Comparison of ENCODE assay signal across 19 cellular contexts in the genomic region with DNA sequence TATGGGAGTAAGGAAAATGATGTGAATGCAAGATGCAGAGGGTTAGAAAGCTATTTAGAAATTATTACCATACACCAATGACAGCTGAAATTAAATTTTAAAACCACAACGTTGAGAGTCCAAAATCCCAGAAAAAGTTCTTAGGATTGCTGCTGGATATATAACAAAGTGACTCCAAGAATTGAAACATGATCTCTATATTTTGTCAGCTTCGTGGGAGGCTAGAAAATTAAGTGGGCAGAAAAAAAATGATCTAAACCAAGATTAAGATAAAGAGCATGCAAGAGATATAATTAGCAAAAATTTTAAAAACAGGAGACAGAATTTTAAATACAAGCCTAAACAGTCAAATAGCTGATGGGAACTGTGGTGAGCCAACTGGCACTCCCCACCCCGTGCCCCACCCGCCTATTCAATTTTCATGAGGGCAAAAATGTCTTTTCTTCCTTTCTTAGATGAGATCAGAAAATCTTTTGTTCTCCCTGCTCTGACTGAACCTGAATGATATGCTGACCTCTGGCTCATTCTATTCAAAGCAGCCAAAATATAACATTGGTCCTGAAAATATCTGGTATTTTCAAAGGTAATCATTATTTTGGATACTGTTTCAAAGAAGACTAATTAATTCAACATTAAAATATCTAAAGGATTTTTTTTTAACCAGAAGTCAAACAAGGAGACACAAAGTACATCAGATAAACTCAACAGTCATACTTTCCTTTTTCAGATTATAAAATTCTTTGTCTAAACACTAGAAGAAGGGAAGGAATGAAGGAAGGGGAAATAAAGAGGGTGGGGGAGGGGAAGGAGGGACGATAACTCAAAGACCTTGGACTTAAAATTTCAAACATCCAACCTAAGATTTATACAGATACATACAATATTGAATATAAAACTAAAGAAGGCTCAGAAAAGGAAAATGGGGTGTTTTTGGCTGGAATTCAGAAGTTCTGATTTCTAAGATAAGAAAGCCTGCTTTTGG. TPM values are rescaled to one million over a fixed set of nuclear protein-coding genes. Genes with fewer than 3 reads are reported as not detected.
DNase-seq lines count a peak whose midpoint lies in the region; ATAC-seq and TF ChIP-seq lines count a peak whose summit lies in the region.
"Had no signal": no experiment of that assay in that cellular context is flagged by ENCODE, and none has a peak within 500 bp of the region (broad histone marks: within the 10 kb centered on the region; RNA-seq: fewer than 3 reads in every experiment).

No MANE protein-coding gene starts in this region.

- no peak overlapping the region for H2BK5ac ChIP-seq in mesendoderm (ENCODE audit: low read length)

- intact Hi-C loops in heart left ventricle (cut with DNase I) (loop anchor here in 1 of 10 donors (10.0 kb wide), 1 partner anchor 339 kb away; no protein-coding TSS in a partner anchor), upper lobe of right lung (cut with DNase I) (no loop called here)

- H3K23ac ChIP-seq in mesendoderm (ENCODE audit: low read length), result no peak overlapping the region

- H3K9ac ChIP-seq in mesendoderm (ENCODE audit: low read length), result no peak overlapping the region

- no peak overlapping the region for H4K5ac ChIP-seq in mesendoderm (ENCODE audit: low read length)

- peaks cover 5% of the 10 kb centered on the region for H3K79me1 ChIP-seq in mesendoderm (ENCODE audit: low read length)

- H3K27me3 ChIP-seq in heart left ventricle, result no peaks in the 10 kb centered on the region
- H3K27me3 ChIP-seq in right atrium auricular region, result no peaks in the 10 kb centered on the region
- H3K27me3 ChIP-seq in muscle layer of duodenum (ENCODE audit: low read depth, low read length), result no peaks in the 10 kb centered on the region
- H3K27me3 ChIP-seq in upper lobe of right lung, result no peaks in the 10 kb centered on the region
- H3K27me3 ChIP-seq in mesendoderm (ENCODE audit: insufficient read depth, low read length, poor library complexity), result no peaks in the 10 kb centered on the region

- H3K27ac ChIP-seq in heart left ventricle (peak overlapping the region in 8 of 12 donors; percentile 0 to 47 (median 20)), right atrium auricular region (no peak overlapping the region), muscle layer of duodenum (ENCODE audit: low read length) (peak overlapping the region; percentile 45), upper lobe of right lung (peak overlapping the region; percentile 24), mesendoderm (ENCODE audit: low read depth, low read length) (no peak overlapping the region)

- no peak overlapping the region for H2BK120ac ChIP-seq in mesendoderm (ENCODE audit: low read depth, low read length)

- peak overlapping the region; percentile 16 for H3K27ac Mint-ChIP-seq in central memory CD8-positive, alpha-beta T cell (ENCODE audit: low read depth)
- H3K27ac Mint-ChIP-seq: nephron progenitor cell; stimulated activated naive CD8-positive, alpha-beta T cell treated with anti-CD3 and anti-CD28 coated beads, Interleukin-15, amount 100 ng/mL, for 72 hours; T-helper 1 cell treated with Interleukin-12 subunit alpha and Interleukin-12 subunit beta and Interleukin-4 antibody, amounts not matched to agents 30 μg/mL and 1 μg/mL, for 36 hours had no signal

- H3K27me3 Mint-ChIP-seq in central memory CD8-positive, alpha-beta T cell, result no peaks in the 10 kb centered on the region
- H3K27me3 Mint-ChIP-seq: stimulated activated naive CD8-positive, alpha-beta T cell treated with anti-CD3 and anti-CD28 coated beads, Interleukin-15, amount 100 ng/mL, for 72 hours had no signal

- peaks cover 0 to 41% (median 21%) of the 10 kb centered on the region in 12 donors for H3K4me1 ChIP-seq in heart left ventricle
- H3K4me1 ChIP-seq in right atrium auricular region, result peaks cover 0 to 23% of the 10 kb centered on the region in 2 donors
- peaks cover 9 to 21% of the 10 kb centered on the region in 2 donors for H3K4me1 ChIP-seq in muscle layer of duodenum (ENCODE audit: control insufficient read depth in 1 of 2, insufficient read depth in 2 of 2, low read length in 2 of 2)
- peaks cover 42% of the 10 kb centered on the region for H3K4me1 ChIP-seq in upper lobe of right lung
- no peaks in the 10 kb centered on the region for H3K4me1 ChIP-seq in mesendoderm (ENCODE audit: control insufficient read depth, low read depth, low read length)

- H3K9me3 ChIP-seq in heart left ventricle (no peaks in the 10 kb centered on the region), right atrium auricular region (no peaks in the 10 kb centered on the region), muscle layer of duodenum (ENCODE audit: control insufficient read depth in 1 of 2, low read length in 2 of 2) (no peaks in the 10 kb centered on the region), upper lobe of right lung (no peaks in the 10 kb centered on the region)

- no peak for TF ChIP-seq POLR2A in heart left ventricle (IDR thresholded peaks at IDR 0.05)

- H3K4ac ChIP-seq in mesendoderm (ENCODE audit: low read depth, low read length), result no peak overlapping the region

- ATAC-seq in heart left ventricle, result peak in 2 of 4 donors; percentile 32 to 34
- ATAC-seq in central memory CD8-positive, alpha-beta T cell (replicated peaks; ENCODE audit: extremely low read depth, poor library complexity, severe bottlenecking), result no peak
- no peak for ATAC-seq in upper lobe of right lung
- ATAC-seq: stimulated activated naive CD8-positive, alpha-beta T cell treated with anti-CD3 and anti-CD28 coated beads, Interleukin-15, amount 100 ng/mL, for 72 hours had no signal

- DNase-seq in heart left ventricle (no peak), right atrium auricular region (ENCODE audit: low spot score) (no peak), upper lobe of right lung (peak; percentile 6), NOMO-1 (lab: John Stamatoyannopoulos, UW; ENCODE audit: unreplicated experiment in 2 of 2) (no peak), NCI-H446 (lab: John Stamatoyannopoulos, UW) (no peak), mesendoderm (no peak)
- no peak for DNase-seq in central memory CD8-positive, alpha-beta T cell (ENCODE audit: low spot score in 2 of 2)
- DNase-seq: activated CD4-positive, alpha-beta T cell treated with anti-CD3 and anti-CD28 coated beads for 48 hours; activated T-cell treated with anti-CD3 and anti-CD28 coated beads, Interleukin-2, amount 50 U/mL, for 48 hours; Calu3; KBM-7; NCI-H1417; NCI-H526; nephron progenitor cell; small intestine; stimulated activated naive CD8-positive, alpha-beta T cell treated with anti-CD3 and anti-CD28 coated beads, Interleukin-15, amount 100 ng/mL, for 72 hours had no signal

- H2AK5ac ChIP-seq in mesendoderm (ENCODE audit: low read length), result no peak overlapping the region

- H4K8ac ChIP-seq in mesendoderm (ENCODE audit: low read depth, low read length), result no peak overlapping the region

- no peak overlapping the region for H3K56ac ChIP-seq in mesendoderm (ENCODE audit: low read length)

- no peaks in the 10 kb centered on the region for H3K9me3 Mint-ChIP-seq in central memory CD8-positive, alpha-beta T cell
- H3K9me3 Mint-ChIP-seq: nephron progenitor cell; stimulated activated naive CD8-positive, alpha-beta T cell treated with anti-CD3 and anti-CD28 coated beads, Interleukin-15, amount 100 ng/mL, for 72 hours; T-helper 1 cell treated with Interleukin-12 subunit alpha and Interleukin-12 subunit beta and Interleukin-4 antibody, amounts not matched to agents 30 μg/mL and 1 μg/mL, for 36 hours had no signal

- no peaks in the 10 kb centered on the region for H3K79me2 ChIP-seq in mesendoderm (ENCODE audit: control insufficient read depth, insufficient read depth, low read length)

- H3K36me3 ChIP-seq in heart left ventricle, result peaks cover 0 to 69% (median 58%) of the 10 kb centered on the region in 9 donors
- H3K36me3 ChIP-seq in right atrium auricular region, result peaks cover 31% of the 10 kb centered on the region
- peaks cover 11 to 16% of the 10 kb centered on the region in 2 donors for H3K36me3 ChIP-seq in muscle layer of duodenum (ENCODE audit: control insufficient read depth in 1 of 2, insufficient read depth in 2 of 2, low read length in 2 of 2)
- H3K36me3 ChIP-seq in upper lobe of right lung, result peaks cover 36% of the 10 kb centered on the region
- H3K36me3 ChIP-seq in mesendoderm (ENCODE audit: control insufficient read depth, insufficient read depth, low read length), result no peaks in the 10 kb centered on the region

- peaks cover 33% of the 10 kb centered on the region for H3K4me1 Mint-ChIP-seq in central memory CD8-positive, alpha-beta T cell
- H3K4me1 Mint-ChIP-seq: stimulated activated naive CD8-positive, alpha-beta T cell treated with anti-CD3 and anti-CD28 coated beads, Interleukin-15, amount 100 ng/mL, for 72 hours had no signal

- H3K36me3 Mint-ChIP-seq in central memory CD8-positive, alpha-beta T cell (ENCODE audit: insufficient read depth), result peaks cover 34% of the 10 kb centered on the region

- H3K4me3 Mint-ChIP-seq in central memory CD8-positive, alpha-beta T cell, result no peak overlapping the region
- H3K4me3 Mint-ChIP-seq: nephron progenitor cell; stimulated activated naive CD8-positive, alpha-beta T cell treated with anti-CD3 and anti-CD28 coated beads, Interleukin-15, amount 100 ng/mL, for 72 hours; T-helper 1 cell treated with Interleukin-12 subunit alpha and Interleukin-12 subunit beta and Interleukin-4 antibody, amounts not matched to agents 30 μg/mL and 1 μg/mL, for 36 hours had no signal

- H3K4me2 ChIP-seq in mesendoderm (ENCODE audit: low read length), result no peak overlapping the region

- H2BK15ac ChIP-seq in mesendoderm (replicated peaks; ENCODE audit: low read depth), result no peak overlapping the region

- H3K4me3 ChIP-seq in heart left ventricle (no peak overlapping the region), right atrium auricular region (no peak overlapping the region), muscle layer of duodenum (ENCODE audit: low read depth in 1 of 2, low read length in 2 of 2) (no peak overlapping the region), upper lobe of right lung (no peak overlapping the region), mesendoderm (ENCODE audit: low read length) (no peak overlapping the region)

- 43 to 61% (median 45%) methylated on average over 5 of the region's 5 CpGs for WGBS in heart left ventricle, 4 donors
- no CpG with 5 or more reads among the region's 5 CpGs for WGBS in mesendoderm (ENCODE audit: extremely low coverage, insufficient coverage, low lambda C conversion rate)

- no peak overlapping the region for H3K18ac ChIP-seq in mesendoderm (ENCODE audit: low read length)

- TF ChIP-seq CTCF in heart left ventricle (IDR thresholded peaks at IDR 0.05) (no peak), right atrium auricular region (IDR thresholded peaks at IDR 0.05) (no peak), upper lobe of right lung (IDR thresholded peaks at IDR 0.05) (no peak)

RNA-seq across cellular contexts. Expression of gene KANSL3, which starts 12.2 kb away (rescaled TPM):
- total RNA-seq in heart left ventricle (10 to 100 TPM; 22.7 to 38.0 (median 30.7) TPM), right atrium auricular region (10 to 100 TPM; 27.3 to 29.4 TPM), upper lobe of right lung (50.1 TPM)
- 10 to 100 TPM; 13.8 to 24.0 TPM for polyA plus RNA-seq in heart left ventricle
- 12.9 TPM for polyA plus RNA-seq in mesendoderm (2013, experiment 1 of 2)
- polyA plus RNA-seq in mesendoderm (2013, experiment 2 of 2), result 12.8 TPM

RNA-seq across cellular contexts. Expression of gene FER1L5, which starts 16.7 kb away (rescaled TPM):
- under 1 TPM in 2 of 9 donors, not detected in 7; 0.02 to 0.15 TPM for total RNA-seq in heart left ventricle
- under 1 TPM; 0.01 to 0.11 TPM for polyA plus RNA-seq in heart left ventricle
- not detected for total RNA-seq in right atrium auricular region
- 0.14 TPM for total RNA-seq in upper lobe of right lung
- polyA plus RNA-seq in mesendoderm (2013, experiment 1 of 2), result 0.06 TPM
- 0.06 TPM for polyA plus RNA-seq in mesendoderm (2013, experiment 2 of 2)
- total RNA-seq: Calu3, RPMI7951 had no signal

Comparison
In these comparisons a context has a peak if more than half of its experiments do, and no peak if none do; other contexts are left out.
1. H3K27ac ChIP-seq: peak in heart left ventricle (8 of 12), muscle layer of duodenum (single experiment) and upper lobe of right lung (single experiment); none in right atrium auricular region (0 of 2) and mesendoderm (single experiment).